In genomic region chr14:66610154-66610563, GRCh38 we compare ENCODE assay signal across 10 cellular contexts.
DNase-seq lines count a peak whose midpoint lies in the region; ATAC-seq and TF ChIP-seq lines count a peak whose summit lies in the region.
"Had no signal": no experiment of that assay in that cellular context is flagged by ENCODE, and none has a peak within 500 bp of the region (broad histone marks: within the 10 kb centered on the region; RNA-seq: fewer than 3 reads in every experiment).

No MANE protein-coding gene starts in this region.

- H3F3A ChIP-seq in OCI-LY1 (ENCODE audit: insufficient read depth, low read length) = no peaks in the 10 kb centered on the region

- H3K79me2 ChIP-seq in OCI-LY1 (ENCODE audit: insufficient read depth, low read length) = no peaks in the 10 kb centered on the region

- DNase-seq in A673 (ENCODE audit: low spot score) (peak; percentile 31), epithelial cell of esophagus (ENCODE audit: low read depth) (peak; percentile 47), NCI-H1694 (lab: John Stamatoyannopoulos, UW) (no peak), omental fat pad (ENCODE audit: low spot score) (no peak)
- DNase-seq: sigmoid colon had no signal

- H3K4me3 ChIP-seq in A673 (ENCODE audit: low read depth, low read length, poor library complexity, severe bottlenecking) = no peak overlapping the region
- H3K4me3 ChIP-seq in OCI-LY1 (ENCODE audit: low read depth, low read length, poor library complexity, severe bottlenecking) = no peak overlapping the region
- H3K4me3 ChIP-seq in epithelial cell of esophagus (ENCODE audit: low read length) = no peak overlapping the region
- H3K4me3 ChIP-seq: sigmoid colon, thoracic aorta had no signal

- H3K27ac ChIP-seq in A673 (ENCODE audit: low read depth, low read length, poor library complexity, severe bottlenecking) = no peak overlapping the region
- H3K27ac ChIP-seq in OCI-LY1 (ENCODE audit: low read depth, low read length, poor library complexity, severe bottlenecking) = no peak overlapping the region
- H3K27ac ChIP-seq: sigmoid colon, thoracic aorta had no signal

- no peak for TF ChIP-seq POLR2A in GM18505 (IDR thresholded peaks at IDR 0.05; ENCODE audit: borderline replicate concordance, extremely low read depth, insufficient read depth, insufficient read length)

- intact Hi-C loops in A673 (cut with micrococcal nuclease; ENCODE audit: unreplicated experiment) = no loop called here

- H3K9me2 ChIP-seq in OCI-LY1 (ENCODE audit: low read depth, low read length) = no peaks in the 10 kb centered on the region

- H3K4me2 ChIP-seq in OCI-LY1 (ENCODE audit: low read length) = peak overlapping the region; percentile 20; the same call in 1 of the 2 replicates

- H4K20me1 ChIP-seq in OCI-LY1 (ENCODE audit: insufficient read depth, low read length) = no peaks in the 10 kb centered on the region

- H3K9ac ChIP-seq in OCI-LY1 (ENCODE audit: low read length) = no peak overlapping the region

- POLR2A ChIA-PET in A673 (lab: Charles Lee; ENCODE audit: low non-redundant PET) = no interaction called here

- BruUV-seq in A673 (replicated peaks; lab: Mats Ljungman, UMichigan) = no TSS peak

- ATAC-seq in GM18505 (IDR thresholded peaks at IDR 0.05; ENCODE audit: unreplicated experiment) (no peak), HG02970 (IDR thresholded peaks at IDR 0.05; ENCODE audit: low FRiP score, unreplicated experiment) (no peak), omental fat pad (ENCODE audit: low FRiP score) (no peak)

- H3K9me3 ChIP-seq in A673 (ENCODE audit: low read depth, low read length, poor library complexity, severe bottlenecking) = no peaks in the 10 kb centered on the region
- H3K9me3 ChIP-seq in OCI-LY1 (ENCODE audit: low read length) = no peaks in the 10 kb centered on the region
- H3K9me3 ChIP-seq: sigmoid colon, thoracic aorta had no signal

- TF ChIP-seq CTCF in A673 (conservative IDR thresholded peaks at IDR 0.05; ENCODE audit: low read depth, low read length) = peak; percentile 43; the same call in 1 of the 2 replicates
- peak; percentile 48 for TF ChIP-seq CTCF in GM12873 (IDR thresholded peaks at IDR 0.05; ENCODE audit: insufficient read depth, low read depth, low read length, missing control alignments)
- peak; percentile 70 for TF ChIP-seq CTCF in OCI-LY1 (IDR thresholded peaks at IDR 0.05; ENCODE audit: low read length)
- peak; percentile 62 for TF ChIP-seq CTCF in epithelial cell of esophagus (IDR thresholded peaks at IDR 0.05; ENCODE audit: insufficient read depth, low read depth, low read length, missing control alignments)
- TF ChIP-seq CTCF in omental fat pad (IDR thresholded peaks at IDR 0.05) = no peak

- H3K36me3 ChIP-seq in A673 (ENCODE audit: insufficient read depth, low read length, poor library complexity, severe bottlenecking) = no peaks in the 10 kb centered on the region
- no peaks in the 10 kb centered on the region for H3K36me3 ChIP-seq in OCI-LY1 (ENCODE audit: insufficient read depth, low read length)
- H3K36me3 ChIP-seq: sigmoid colon, thoracic aorta had no signal

- H3K27me3 ChIP-seq in A673 (replicated peaks; ENCODE audit: insufficient read depth, low read depth, low read length, poor library complexity) = no peaks in the 10 kb centered on the region
- no peaks in the 10 kb centered on the region for H3K27me3 ChIP-seq in OCI-LY1 (ENCODE audit: insufficient read depth, low read length)
- H3K27me3 ChIP-seq: sigmoid colon had no signal

- H3K4me1 ChIP-seq in A673 (ENCODE audit: insufficient read depth, low read length, poor library complexity, severe bottlenecking) (no peaks in the 10 kb centered on the region), OCI-LY1 (ENCODE audit: insufficient read depth, low read length, severe bottlenecking) (peaks cover 4% of the 10 kb centered on the region)
- H3K4me1 ChIP-seq: sigmoid colon had no signal

- CTCF ChIA-PET in A673 (lab: Charles Lee) = no interaction called here

- peak overlapping the region; percentile 43; the same call in 1 of the 2 replicates for H2AFZ ChIP-seq in OCI-LY1 (ENCODE audit: low read length)

Comparison
In these comparisons a context has a peak if more than half of its experiments do, and no peak if none do; other contexts are left out.
1. DNase-seq: peak in A673 (single experiment) and epithelial cell of esophagus (single experiment); none in NCI-H1694 (single experiment) and omental fat pad (single experiment).
2. CTCF ChIP-seq: peak in A673 (single experiment), GM12873 (single experiment), OCI-LY1 (single experiment) and epithelial cell of esophagus (single experiment); none in omental fat pad (0 of 3).